ENCODE assay signal across 9 cellular contexts in the genomic region with DNA sequence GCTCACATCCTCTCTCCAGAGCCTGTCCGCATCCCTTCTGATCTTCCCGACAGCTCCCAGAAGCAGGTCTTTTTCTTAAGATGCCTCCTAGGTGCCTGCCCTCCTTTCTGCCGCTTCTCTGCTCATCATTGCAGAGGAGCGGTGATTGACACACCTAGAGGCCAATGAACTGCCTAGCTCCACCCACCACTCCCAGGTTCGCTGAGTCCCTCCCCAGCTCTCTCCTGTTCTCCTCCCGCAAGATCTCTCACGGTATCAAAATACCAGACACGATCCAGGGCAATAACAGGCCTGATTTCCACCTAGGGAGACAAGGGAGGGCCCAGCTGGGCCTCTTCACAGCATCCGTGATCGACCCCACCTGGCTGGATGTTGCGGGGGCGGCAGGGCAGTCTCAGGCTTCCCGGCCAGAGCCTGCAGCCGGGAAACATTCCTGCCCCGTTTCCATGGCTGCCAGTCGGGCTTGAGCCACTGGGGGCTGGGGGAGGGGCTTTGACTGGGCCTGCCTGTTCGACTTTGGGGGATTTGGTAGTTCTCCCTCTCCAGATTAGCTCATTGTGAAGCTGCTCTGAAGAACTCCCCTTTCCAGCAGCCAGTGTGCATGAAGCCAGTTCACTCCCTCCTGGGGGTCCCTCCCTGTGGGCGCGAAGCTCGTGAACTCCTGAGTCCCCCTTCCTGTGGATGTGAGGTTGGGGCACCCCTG.
A peak's percentile ranks its signal among the peaks of the same experiment; 100 is the strongest.
DNase-seq lines count a peak whose midpoint lies in the region; ATAC-seq and TF ChIP-seq lines count a peak whose summit lies in the region.
"Had no signal": no experiment of that assay in that cellular context is flagged by ENCODE, and none has a peak within 500 bp of the region (broad histone marks: within the 10 kb centered on the region; RNA-seq: fewer than 3 reads in every experiment).

No MANE protein-coding gene starts in this region.

- no peaks in the 10 kb centered on the region for H3K9me3 Mint-ChIP-seq in nephron

- TF ChIP-seq CTCF in fibroblast of villous mesenchyme (IDR thresholded peaks at IDR 0.05; ENCODE audit: insufficient read depth, low read depth, low read length) (no peak), nephron (IDR thresholded peaks at IDR 0.05; ENCODE audit: unreplicated experiment in 3 of 3) (no peak), stomach (IDR thresholded peaks at IDR 0.05) (no peak)

- 15 to 26% (median 15%) methylated on average over 12 to 20 of the region's 20 CpGs for WGBS in stomach, 5 donors

- peaks cover 23 to 41% (median 32%) of the 10 kb centered on the region in 4 donors for H3K4me1 ChIP-seq in stomach

- H3K36me3 Mint-ChIP-seq in nephron (ENCODE audit: low read depth): no peaks in the 10 kb centered on the region

- TF ChIP-seq EP300 in stomach (IDR thresholded peaks at IDR 0.05): no peak

- no peaks in the 10 kb centered on the region for H3K36me3 ChIP-seq in stomach

- H3K27me3 Mint-ChIP-seq in nephron (ENCODE audit: low read depth): peaks cover 4% of the 10 kb centered on the region

- H3K27ac Mint-ChIP-seq in nephron: peak overlapping the region; percentile 92 to 96 (median 95)

- peaks cover 61% of the 10 kb centered on the region for H3K4me1 Mint-ChIP-seq in nephron

- no peak for TF ChIP-seq POLR2A in stomach (IDR thresholded peaks at IDR 0.05)

- H3K4me3 ChIP-seq in fibroblast of villous mesenchyme (ENCODE audit: low read depth, low read length) (peak overlapping the region; percentile 39), stomach (peak overlapping the region; percentile 24 to 39 (median 35))

- intact Hi-C loops in stomach (cut with DNase I; ENCODE audit: low total_unique reads): no loop called here

- H3K9me3 ChIP-seq in stomach: no peaks in the 10 kb centered on the region

- H3K4me3 Mint-ChIP-seq in nephron: peak overlapping the region; percentile 80 to 82 (median 80)

- H3K27ac ChIP-seq in stomach: peak overlapping the region in 4 of 5 donors; percentile 14 to 76 (median 68)
- H3K27ac ChIP-seq: HL-60 had no signal

- peak; percentile 66 for ATAC-seq in HG03432 (IDR thresholded peaks at IDR 0.05; ENCODE audit: unreplicated experiment)

- DNase-seq in DMS 273 treated with DMSO at 0.1 percent for 48 hours (lab: John Stamatoyannopoulos, UW) (peak; percentile 66), NCI-H82 (lab: John Stamatoyannopoulos, UW) (peak; percentile 97), fibroblast of villous mesenchyme (ENCODE audit: low read depth) (peak; percentile 81), stomach (peak; percentile 87), GF-D8 (lab: John Stamatoyannopoulos, UW) (no peak)
- peak; percentile 25 for DNase-seq in activated T-helper 9 cell treated with anti-CD3 and anti-CD28 coated beads, Interleukin-2, amount 50 U/mL, for 16 hours (ENCODE audit: low read depth)

- peaks cover 0 to 23% (median 5%) of the 10 kb centered on the region in 3 donors for H3K27me3 ChIP-seq in stomach
